Comparison of ENCODE assay signal across 1 cellular context in genomic region chr2:147844691-147845607, GRCh38.
TF ChIP-seq lines count a peak whose summit lies in the region.

TSS of gene ACVR2A (plus strand) at chr2:147845029. CDS start at chr2:147845153, 124 bp downstream.

TF ChIP-seq in HEK293, 187 proteins besides CTCF, POLR2A, EP300 and RAD21 (continued from another document):
- TF ChIP-seq PATZ1 (tag by site-specific recombination; IDR thresholded peaks at IDR 0.05) (0 out of 2 replicates have a peak, but pooled peaks have one; percentile 20), ZNF596 (tag by site-specific recombination; IDR thresholded peaks at IDR 0.05) (no peak), ZNF18 (tag by site-specific recombination; IDR thresholded peaks at IDR 0.05) (no peak), HOXC10 (CRISPR knock-in tag; IDR thresholded peaks at IDR 0.05) (no peak), GLIS2 (tag by site-specific recombination; IDR thresholded peaks at IDR 0.05) (peak; percentile 53; the same call in 1 of the 2 replicates), ZNF202 (tag by site-specific recombination; IDR thresholded peaks at IDR 0.05; ENCODE audit: borderline replicate concordance) (no peak), ZBTB8A (tag by site-specific recombination; IDR thresholded peaks at IDR 0.05) (peak; percentile 25; the same call in 1 of the 2 replicates), ZFP37 (tag by site-specific recombination; IDR thresholded peaks at IDR 0.05) (no peak), ZNF600 (tag by site-specific recombination; IDR thresholded peaks at IDR 0.05) (peak; percentile 52; the same call in 1 of the 2 replicates), FEZF1 (tag by site-specific recombination; IDR thresholded peaks at IDR 0.05) (peak; percentile 77), SP2 (tag by site-specific recombination; IDR thresholded peaks at IDR 0.05) (0 out of 2 replicates have a peak, but pooled peaks have one; percentile 3), ZNF138 (tag by site-specific recombination; IDR thresholded peaks at IDR 0.05; ENCODE audit: borderline replicate concordance) (no peak), ZNF529 (tag by site-specific recombination; IDR thresholded peaks at IDR 0.05; ENCODE audit: insufficient replicate concordance) (no peak), ZNF449 (tag by site-specific recombination; IDR thresholded peaks at IDR 0.05) (no peak), ZXDB (tag by site-specific recombination; IDR thresholded peaks at IDR 0.05) (peak; percentile 20; the same call in 1 of the 2 replicates), ZNF639 (tag by site-specific recombination; IDR thresholded peaks at IDR 0.05) (no peak), ZNF830 (tag by site-specific recombination; IDR thresholded peaks at IDR 0.05; ENCODE audit: low read depth) (no peak), GLIS1 (tag by site-specific recombination; IDR thresholded peaks at IDR 0.05) (peak; percentile 67; the same call in 1 of the 2 replicates), ZBTB11 (tag by site-specific recombination; conservative IDR thresholded peaks at IDR 0.05; ENCODE audit: low read depth) (peak; percentile 54), EGR2 (tag by site-specific recombination; IDR thresholded peaks at IDR 0.05; ENCODE audit: low read depth) (no peak), ZBTB26 (tag by site-specific recombination; optimal IDR thresholded peaks at IDR 0.05) (peak; percentile 24), ZNF335 (tag by site-specific recombination; conservative IDR thresholded peaks at IDR 0.05) (peak; percentile 89), ZNF26 (tag by site-specific recombination; IDR thresholded peaks at IDR 0.05) (no peak), ZNF530 (tag by site-specific recombination; IDR thresholded peaks at IDR 0.05; ENCODE audit: low read depth) (no peak), OSR2 (tag by site-specific recombination; IDR thresholded peaks at IDR 0.05) (no peak), BCL11A (tag by site-specific recombination; IDR thresholded peaks at IDR 0.05; ENCODE audit: low read depth) (no peak), ZBTB20 (tag by site-specific recombination; IDR thresholded peaks at IDR 0.05) (peak; percentile 65), ZNF654 (tag by site-specific recombination; IDR thresholded peaks at IDR 0.05; ENCODE audit: low read depth) (no peak), ZBTB10 (tag by site-specific recombination; IDR thresholded peaks at IDR 0.05) (no peak), ZNF2 (tag by site-specific recombination; IDR thresholded peaks at IDR 0.05) (peak; percentile 54; the same call in 1 of the 2 replicates)
TF ChIP-seq in HEK293: peak in this region for 18.
